2 cellular contexts compared by ENCODE assay signal in genomic region chr9:132241840-132242620, GRCh38.
TF ChIP-seq lines count a peak whose summit lies in the region.

No MANE protein-coding gene starts in this region.

TF ChIP-seq in K562, 482 proteins besides CTCF, POLR2A, EP300 and RAD21 (continued from another document):
- TF ChIP-seq ZBTB5 (IDR thresholded peaks at IDR 0.05) (no peak), ZBTB7A (IDR thresholded peaks at IDR 0.05; ENCODE audit: borderline replicate concordance, control insufficient read depth, low read depth, low read length) (peak; percentile 70; the same call in 1 of the 2 replicates)
TF ChIP-seq in K562: peak in this region for 3.

TF ChIP-seq in HepG2, 621 proteins besides CTCF, POLR2A, EP300 and RAD21 (continued from another document and continues in another):
- no peak for TF ChIP-seq ZNF407 (CRISPR knock-in tag; IDR thresholded peaks at IDR 0.05; ENCODE audit: not compliant biosample characterization)
- TF ChIP-seq ZNF446 (CRISPR knock-in tag; IDR thresholded peaks at IDR 0.05): 0 out of 2 replicates have a peak, but pooled peaks have one; percentile 6
- no peak for TF ChIP-seq ZNF674 (CRISPR knock-in tag; IDR thresholded peaks at IDR 0.05; ENCODE audit: low read depth)
- TF ChIP-seq ZNF580 (CRISPR knock-in tag; IDR thresholded peaks at IDR 0.05; ENCODE audit: borderline replicate concordance, low read depth): no peak
- no peak for TF ChIP-seq ZNF142 (CRISPR knock-in tag; IDR thresholded peaks at IDR 0.05)
- no peak for TF ChIP-seq CCDC6 (CRISPR knock-in tag; IDR thresholded peaks at IDR 0.05)
- no peak for TF ChIP-seq KLF12 (CRISPR knock-in tag; IDR thresholded peaks at IDR 0.05; ENCODE audit: borderline replicate concordance)
- TF ChIP-seq ZNF564 (CRISPR knock-in tag; IDR thresholded peaks at IDR 0.05): no peak
- no peak for TF ChIP-seq ZFP62 (CRISPR knock-in tag; IDR thresholded peaks at IDR 0.05)
- TF ChIP-seq MAX (IDR thresholded peaks at IDR 0.05): peak; percentile 43
- TF ChIP-seq SMC3 (IDR thresholded peaks at IDR 0.05; ENCODE audit: low read length): no peak
- TF ChIP-seq ZSCAN9 (CRISPR knock-in tag; IDR thresholded peaks at IDR 0.05; ENCODE audit: borderline replicate concordance): no peak
- TF ChIP-seq STAG1 (CRISPR knock-in tag; IDR thresholded peaks at IDR 0.05): no peak
- TF ChIP-seq ZNF264 (CRISPR knock-in tag; IDR thresholded peaks at IDR 0.05): no peak
- no peak for TF ChIP-seq TEF (CRISPR knock-in tag; IDR thresholded peaks at IDR 0.05)
- no peak for TF ChIP-seq JDP2 (CRISPR knock-in tag; IDR thresholded peaks at IDR 0.05; ENCODE audit: borderline replicate concordance)
- TF ChIP-seq SCMH1 (CRISPR knock-in tag; IDR thresholded peaks at IDR 0.05; ENCODE audit: borderline replicate concordance): no peak
- no peak for TF ChIP-seq RNF219 (CRISPR knock-in tag; IDR thresholded peaks at IDR 0.05)
- no peak for TF ChIP-seq CCAR2 (optimal IDR thresholded peaks at IDR 0.05; ENCODE audit: low read depth, low read length)
- no peak for TF ChIP-seq TSC22D2 (CRISPR knock-in tag; IDR thresholded peaks at IDR 0.05; ENCODE audit: borderline replicate concordance)
- TF ChIP-seq E2F5 (CRISPR knock-in tag; conservative IDR thresholded peaks at IDR 0.05): 0 out of 2 replicates have a peak, but pooled peaks have one; percentile 24
- TF ChIP-seq DR1 (CRISPR knock-in tag; IDR thresholded peaks at IDR 0.05): no peak
- TF ChIP-seq TIGD3 (CRISPR knock-in tag; IDR thresholded peaks at IDR 0.05; ENCODE audit: borderline replicate concordance): no peak
- no peak; the same call in 1 of the 2 replicates for TF ChIP-seq ZFY (CRISPR knock-in tag; IDR thresholded peaks at IDR 0.05)
- TF ChIP-seq MYC (CRISPR knock-in tag; IDR thresholded peaks at IDR 0.05; ENCODE audit: borderline replicate concordance): 0 out of 2 replicates have a peak, but pooled peaks have one; percentile 19
- TF ChIP-seq SNRNP70 (IDR thresholded peaks at IDR 0.05; ENCODE audit: low read depth, low read length): no peak
- no peak for TF ChIP-seq MZF1 (CRISPR knock-in tag; IDR thresholded peaks at IDR 0.05; ENCODE audit: borderline replicate concordance)
- no peak for TF ChIP-seq ZFP82 (CRISPR knock-in tag; IDR thresholded peaks at IDR 0.05; ENCODE audit: borderline replicate concordance)
- TF ChIP-seq GZF1 (CRISPR knock-in tag; IDR thresholded peaks at IDR 0.05): no peak
- no peak for TF ChIP-seq CENPX (CRISPR knock-in tag; IDR thresholded peaks at IDR 0.05)
- TF ChIP-seq ZNF850 (CRISPR knock-in tag; conservative IDR thresholded peaks at IDR 0.05): no peak
- TF ChIP-seq ZNF766 (CRISPR knock-in tag; IDR thresholded peaks at IDR 0.05; ENCODE audit: borderline replicate concordance): no peak
- no peak for TF ChIP-seq ZNF282 (IDR thresholded peaks at IDR 0.05; ENCODE audit: partially characterized antibody)
- no peak for TF ChIP-seq ZNF552 (CRISPR knock-in tag; IDR thresholded peaks at IDR 0.05; ENCODE audit: borderline replicate concordance)
- TF ChIP-seq ZNF839 (CRISPR knock-in tag; IDR thresholded peaks at IDR 0.05; ENCODE audit: borderline replicate concordance): no peak
- TF ChIP-seq SALL2 (CRISPR knock-in tag; IDR thresholded peaks at IDR 0.05): no peak
- no peak for TF ChIP-seq MED8 (CRISPR knock-in tag; IDR thresholded peaks at IDR 0.05; ENCODE audit: insufficient replicate concordance)
- no peak for TF ChIP-seq TFE3 (CRISPR knock-in tag; IDR thresholded peaks at IDR 0.05)
- TF ChIP-seq HOXA5 (CRISPR knock-in tag; IDR thresholded peaks at IDR 0.05): no peak
